ENCODE assay signal across 1 cellular context in genomic region chrM:10015-10755, GRCh38.
TF ChIP-seq lines count a peak whose summit lies in the region.

No MANE protein-coding gene starts in this region.

TF ChIP-seq in HepG2, 621 proteins besides CTCF, POLR2A, EP300 and RAD21:
- TF ChIP-seq AFF4 (CRISPR knock-in tag; IDR thresholded peaks at IDR 0.05) (no peak), CCAR2 (optimal IDR thresholded peaks at IDR 0.05; ENCODE audit: low read depth, low read length) (peak; percentile 100), ZMYM4 (CRISPR knock-in tag; IDR thresholded peaks at IDR 0.05) (no peak), SRSF1 (optimal IDR thresholded peaks at IDR 0.05; ENCODE audit: low read depth, low read length) (peak; percentile 30), HNRNPH1 (optimal IDR thresholded peaks at IDR 0.05; ENCODE audit: low read depth, low read length) (peak; percentile 100), TEAD3 (CRISPR knock-in tag; optimal IDR thresholded peaks at IDR 0.05; ENCODE audit: borderline replicate concordance) (peak; percentile 96), PCBP2 (optimal IDR thresholded peaks at IDR 0.05; ENCODE audit: low read depth, low read length, poor library complexity, severe bottlenecking) (peak; percentile 92)
